ENCODE assay signal across 8 cellular contexts in genomic region chr4:185204238-185204910, GRCh38. TPM values are rescaled to one million over a fixed set of nuclear protein-coding genes. Genes with fewer than 3 reads are reported as not detected.
DNase-seq lines count a peak whose midpoint lies in the region; ATAC-seq and TF ChIP-seq lines count a peak whose summit lies in the region.

No MANE protein-coding gene starts in this region.

- no peak overlapping the region for H3K23ac ChIP-seq in trophoblast cell (ENCODE audit: low read length)

- H3K4me2 ChIP-seq in trophoblast cell (ENCODE audit: low read length): peak overlapping the region; percentile 93

- H3K18ac ChIP-seq in trophoblast cell (ENCODE audit: low read length): peak overlapping the region; percentile 98

- peak overlapping the region; percentile 83 for H3K9ac ChIP-seq in trophoblast cell (ENCODE audit: low read length)

- H3K79me2 ChIP-seq in trophoblast cell (ENCODE audit: control insufficient read depth, insufficient read depth, low read length, poor library complexity): peaks cover 7% of the 10 kb centered on the region

- H3K36me3 ChIP-seq in right atrium auricular region: no peaks in the 10 kb centered on the region
- H3K36me3 ChIP-seq in trophoblast cell (ENCODE audit: control insufficient read depth in 1 of 2, insufficient read depth in 2 of 2, low read length in 2 of 2): peaks cover 0 to 3% of the 10 kb centered on the region in 2 experiments

- H3K27ac ChIP-seq in right atrium auricular region (peak overlapping the region; percentile 96 to 98), trophoblast cell (ENCODE audit: low read depth, low read length) (no peak overlapping the region)

- peak overlapping the region; percentile 83 for H3K4ac ChIP-seq in trophoblast cell (ENCODE audit: low read depth, low read length)

- TF ChIP-seq CTCF in right atrium auricular region (IDR thresholded peaks at IDR 0.05) (no peak), epithelial cell of proximal tubule (conservative IDR thresholded peaks at IDR 0.05; ENCODE audit: low read depth, low read length) (no peak)

- H3K4me1 ChIP-seq in right atrium auricular region (peaks cover 0 to 34% of the 10 kb centered on the region in 2 donors), trophoblast cell (ENCODE audit: control insufficient read depth in 1 of 2, insufficient read depth in 2 of 2, low read length in 2 of 2) (peaks cover 8 to 11% of the 10 kb centered on the region in 2 experiments)

- H2AFZ ChIP-seq in trophoblast cell (ENCODE audit: insufficient read depth, low read length, poor library complexity): peak overlapping the region; percentile 98

- H4K12ac ChIP-seq in trophoblast cell (ENCODE audit: low read depth, low read length): peak overlapping the region; percentile 81

- peak overlapping the region; percentile 97 for H4K8ac ChIP-seq in trophoblast cell (ENCODE audit: low read depth, low read length)

- H3K79me1 ChIP-seq in trophoblast cell (ENCODE audit: low read length): peaks cover 13% of the 10 kb centered on the region

- peak overlapping the region; percentile 72 for H2BK120ac ChIP-seq in trophoblast cell (ENCODE audit: insufficient read depth, low read length, poor library complexity)

- H3K9me3 ChIP-seq in right atrium auricular region (no peaks in the 10 kb centered on the region), trophoblast cell (ENCODE audit: insufficient read depth, low read depth, low read length) (no peaks in the 10 kb centered on the region)

- H2BK5ac ChIP-seq in trophoblast cell (ENCODE audit: low read depth, low read length, poor library complexity): peak overlapping the region; percentile 73

- H3K27me3 ChIP-seq in right atrium auricular region (no peaks in the 10 kb centered on the region), trophoblast cell (ENCODE audit: insufficient read depth, low read length) (no peaks in the 10 kb centered on the region)

- DNase-seq in right atrium auricular region (ENCODE audit: low spot score) (no peak), cardiac septum (ENCODE audit: low spot score) (no peak), RPMI8226 (peak; percentile 58), epithelial cell of proximal tubule (ENCODE audit: low read depth) (no peak), trophoblast cell (no peak), HPDE6-E6E7 (ENCODE audit: extremely low spot score) (no peak), NCI-H2029 (lab: John Stamatoyannopoulos, UW) (no peak)

- intact Hi-C loops in cardiac septum (cut with DNase I): loop anchor here (5.0 to 10.0 kb wide), 3 partner anchors 193 to 390 kb away; partner anchors contain the start of genes ANKRD37, CCDC110 and LRP2BP

- H3K4me3 ChIP-seq in right atrium auricular region: peak overlapping the region; percentile 70 to 75
- H3K4me3 ChIP-seq in epithelial cell of proximal tubule (ENCODE audit: low read depth, low read length): peak overlapping the region; percentile 66
- peak overlapping the region; percentile 88 for H3K4me3 ChIP-seq in trophoblast cell (ENCODE audit: low read depth, low read length)

- no CpG with 5 or more reads among the region's 14 CpGs for WGBS in trophoblast cell (ENCODE audit: extremely low coverage, insufficient coverage, insufficient read length)

- peak overlapping the region; percentile 23 for H2BK12ac ChIP-seq in trophoblast cell (ENCODE audit: low read length)

- H3K14ac ChIP-seq in trophoblast cell (ENCODE audit: low read length): peak overlapping the region; percentile 79

- peak overlapping the region; percentile 90 for H4K91ac ChIP-seq in trophoblast cell (ENCODE audit: low read depth, low read length)

- no peak for ATAC-seq in HG02798 (IDR thresholded peaks at IDR 0.05; ENCODE audit: poor library complexity, unreplicated experiment)

- H2AK5ac ChIP-seq in trophoblast cell (ENCODE audit: low read length): no peak overlapping the region

RNA-seq across cellular contexts. Expression of gene CFAP97, which starts 0.6 kb away (rescaled TPM):
- total RNA-seq in right atrium auricular region (10 to 100 TPM; 14.1 to 15.1 TPM), cardiac septum (14.9 TPM), epithelial cell of proximal tubule (22.6 and 27.7 TPM in 2 replicates)
- 16.6 and 17.3 TPM in 2 replicates for polyA plus RNA-seq in trophoblast cell (2013)

RNA-seq across cellular contexts. Expression of gene SNX25, which starts 5.0 kb away (rescaled TPM):
- 10 to 100 TPM; 13.2 to 16.8 TPM for total RNA-seq in right atrium auricular region
- 10.5 TPM for total RNA-seq in cardiac septum
- total RNA-seq in epithelial cell of proximal tubule: 16.3 and 40.6 TPM in 2 replicates
- 11.4 TPM in 2 replicates for polyA plus RNA-seq in trophoblast cell (2013)
